Comparison of ENCODE assay signal across 8 cellular contexts in genomic region chr4:6988016-6988715, GRCh38. TPM values are rescaled to one million over a fixed set of nuclear protein-coding genes. Genes with fewer than 3 reads are reported as not detected.
DNase-seq lines count a peak whose midpoint lies in the region; ATAC-seq and TF ChIP-seq lines count a peak whose summit lies in the region.

No MANE protein-coding gene starts in this region.

- intact Hi-C loops in Calu3 (cut with micrococcal nuclease; ENCODE audit: unreplicated experiment), result loop anchor here (5.0 to 10.0 kb wide), 2 partner anchors 81 to 87 kb away; partner anchors contain the start of gene TBC1D14

- H3K27me3 ChIP-seq in endocrine pancreas (ENCODE audit: control insufficient read depth, insufficient read depth, low read length) (no peaks in the 10 kb centered on the region), neuronal stem cell (ENCODE audit: control insufficient read depth in 3 of 3, insufficient read depth in 3 of 3, low read depth in 1 of 3, low read length in 3 of 3) (no peaks in the 10 kb centered on the region)

- H3K4me1 Mint-ChIP-seq in Calu3 (ENCODE audit: low read depth, unreplicated experiment), result peaks cover 42% of the 10 kb centered on the region

- no peak overlapping the region for H2BK12ac ChIP-seq in neuronal stem cell (ENCODE audit: low read length)

- CTCF ChIA-PET in Calu3 (lab: Charles Lee), result interaction anchor here (0.7 to 1.1 kb wide), 2 partner anchors 10 to 647 kb away, joined by 3 to 7 read pairs; no protein-coding TSS in a partner anchor

- H4K91ac ChIP-seq in neuronal stem cell (ENCODE audit: low read depth, low read length, poor library complexity), result no peak overlapping the region

- H3K9me3 Mint-ChIP-seq in Calu3 (ENCODE audit: low read depth, unreplicated experiment), result no peaks in the 10 kb centered on the region

- BruUV-seq in Calu3 (replicated peaks; lab: Mats Ljungman, UMichigan), result no TSS peak

- TF ChIP-seq CTCF in Calu3 (IDR thresholded peaks at IDR 0.05; ENCODE audit: unreplicated experiment), result no peak

- no peak overlapping the region for H3K23ac ChIP-seq in neuronal stem cell (ENCODE audit: low read depth, low read length, poor library complexity)

- H3K14ac ChIP-seq in neuronal stem cell (ENCODE audit: low read length), result no peak overlapping the region

- no peak overlapping the region for H2BK15ac ChIP-seq in neuronal stem cell (ENCODE audit: low read length)

- H2BK5ac ChIP-seq in neuronal stem cell (ENCODE audit: low read length), result no peak overlapping the region

- H3K4me3 Mint-ChIP-seq in Calu3 (ENCODE audit: low read depth, unreplicated experiment), result peak overlapping the region; percentile 96

- ATAC-seq in GM19452 (IDR thresholded peaks at IDR 0.05; ENCODE audit: unreplicated experiment), result no peak
- ATAC-seq in HG02973 (IDR thresholded peaks at IDR 0.05; ENCODE audit: unreplicated experiment), result no peak

- H2AFZ ChIP-seq in neuronal stem cell (ENCODE audit: low read length), result peak overlapping the region; percentile 87

- no peak overlapping the region for H3K27ac ChIP-seq in neuronal stem cell (replicated peaks; ENCODE audit: low read length)

- H3K9ac ChIP-seq in endocrine pancreas (ENCODE audit: control insufficient read depth, insufficient read depth, low read length) (peak overlapping the region; percentile 42), neuronal stem cell (ENCODE audit: low read depth, low read length, poor library complexity) (no peak overlapping the region)

- H3K18ac ChIP-seq in neuronal stem cell (ENCODE audit: low read length), result no peak overlapping the region

- H3K4me1 ChIP-seq in endocrine pancreas (ENCODE audit: control insufficient read depth, insufficient read depth, low read length) (peaks cover 9% of the 10 kb centered on the region), neuronal stem cell (ENCODE audit: control insufficient read depth in 2 of 2, insufficient read depth in 1 of 2, low read depth in 1 of 2, low read length in 2 of 2) (peaks cover 17 to 21% of the 10 kb centered on the region in 2 donors)

- H3K27ac Mint-ChIP-seq in Calu3 (ENCODE audit: unreplicated experiment), result peak overlapping the region; percentile 90

- no CpG with 5 or more reads among the region's 13 CpGs for WGBS in neuronal stem cell (ENCODE audit: extremely low coverage in 2 of 2, insufficient read length in 2 of 2, insufficient replicate concordance in 1 of 2), 2 donors

- H2BK120ac ChIP-seq in neuronal stem cell (ENCODE audit: low read depth, low read length), result no peak overlapping the region

- H3K4me3 ChIP-seq in endocrine pancreas (ENCODE audit: control insufficient read depth, insufficient read depth, low read length) (peak overlapping the region; percentile 60), neuronal stem cell (ENCODE audit: low read length in 2 of 2) (peak overlapping the region; percentile 63 to 97)

- no peaks in the 10 kb centered on the region for H3K9me3 ChIP-seq in endocrine pancreas (ENCODE audit: control insufficient read depth, low read length)
- no peaks in the 10 kb centered on the region for H3K9me3 ChIP-seq in neuronal stem cell (replicated peaks in 1 of 2; ENCODE audit: control insufficient read depth in 2 of 2, insufficient read depth in 1 of 2, low read depth in 1 of 2, low read length in 2 of 2)

- DNase-seq in Calu3 (no peak), OCI-M1 (lab: John Stamatoyannopoulos, UW) (peak; percentile 47), neuronal stem cell (ENCODE audit: low spot score) (no peak), NCI-H524 (lab: John Stamatoyannopoulos, UW) (no peak), NCI-H2107 (lab: John Stamatoyannopoulos, UW) (no peak)

- H2AK5ac ChIP-seq in neuronal stem cell (ENCODE audit: low read depth, low read length), result no peak overlapping the region

- H3K27me3 Mint-ChIP-seq in Calu3 (ENCODE audit: unreplicated experiment), result no peaks in the 10 kb centered on the region

- H4K8ac ChIP-seq in neuronal stem cell (ENCODE audit: low read depth, low read length), result no peak overlapping the region

- H3K4ac ChIP-seq in neuronal stem cell (ENCODE audit: low read length), result no peak overlapping the region

- peak overlapping the region; percentile 84 for H3K4me2 ChIP-seq in neuronal stem cell (ENCODE audit: insufficient read depth, low read length, poor library complexity, severe bottlenecking)

- peaks cover 12% of the 10 kb centered on the region for H3K79me1 ChIP-seq in neuronal stem cell (ENCODE audit: low read depth, low read length)

- no peaks in the 10 kb centered on the region for H3K36me3 ChIP-seq in endocrine pancreas (ENCODE audit: control insufficient read depth, insufficient read depth, low read length)
- H3K36me3 ChIP-seq in neuronal stem cell (replicated peaks in 1 of 2; ENCODE audit: control insufficient read depth in 2 of 2, insufficient read depth in 2 of 2, low read length in 2 of 2), result peaks cover 15 to 36% of the 10 kb centered on the region in 2 donors

- peaks cover 31% of the 10 kb centered on the region for H3K36me3 Mint-ChIP-seq in Calu3 (ENCODE audit: insufficient read depth, unreplicated experiment)

RNA-seq across cellular contexts. Expression of gene TADA2B, which starts 55.0 kb away (rescaled TPM):
- total RNA-seq in Calu3 (2022), result 15.1 and 15.8 TPM in 2 replicates
- 9.9 TPM for polyA plus RNA-seq in neuronal stem cell (2013, experiment 1 of 2)
- polyA plus RNA-seq in neuronal stem cell (2013, experiment 2 of 2), result 9.9 TPM
